ENCODE assay signal across 22 cellular contexts in the genomic region with DNA sequence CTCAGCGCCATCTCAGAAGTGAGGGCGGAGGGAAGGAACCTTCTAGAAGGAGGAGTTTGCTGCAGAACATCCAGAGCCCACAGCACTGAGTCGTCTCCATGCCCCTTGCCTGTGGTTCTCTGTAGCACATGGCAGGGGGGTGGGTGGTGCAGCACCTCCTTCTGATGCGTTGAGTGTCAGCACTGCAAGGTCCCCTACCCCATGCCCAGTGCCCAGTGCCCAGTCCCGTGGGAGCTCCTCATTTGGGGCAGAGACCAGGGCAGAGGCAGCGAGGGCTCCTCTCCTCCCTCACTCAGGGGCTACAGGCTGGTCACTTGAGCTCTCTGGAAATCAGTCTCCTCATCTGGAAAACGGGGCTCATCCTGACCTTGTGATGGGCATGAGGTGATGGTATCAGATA.
A peak's percentile ranks its signal among the peaks of the same experiment; 100 is the strongest.
DNase-seq lines count a peak whose midpoint lies in the region; ATAC-seq, FAIRE-seq and TF ChIP-seq lines count a peak whose summit lies in the region.
"Had no signal": no experiment of that assay in that cellular context is flagged by ENCODE, and none has a peak within 500 bp of the region (broad histone marks: within the 10 kb centered on the region; RNA-seq: fewer than 3 reads in every experiment).

No MANE protein-coding gene starts in this region.

- no peak for FAIRE-seq in urothelium cell line (lab: Jason Lieb, UNC)
- FAIRE-seq: G401.6 had no signal

- H3K36me3 ChIP-seq in thyroid gland, result no peaks in the 10 kb centered on the region
- H3K36me3 ChIP-seq: SJSA1 had no signal

- no peak overlapping the region for H3K4me3 ChIP-seq in thyroid gland (replicated peaks in 1 of 3)
- H3K4me3 ChIP-seq: PC-9, SJSA1 had no signal

- peak; percentile 69 for DNase-seq in cardiac septum (ENCODE audit: low spot score)
- DNase-seq in Right ventricle myocardium superior, result no peak
- peak; percentile 72 for DNase-seq in mesenteric fat pad (ENCODE audit: low spot score)
- peak; percentile 34 for DNase-seq in sciatic nerve (ENCODE audit: low spot score)
- peak; percentile 42 for DNase-seq in type B pancreatic cell (ENCODE audit: extremely low spot score, unreplicated experiment)
- no peak for DNase-seq in SW 1271 (lab: John Stamatoyannopoulos, UW)
- no peak for DNase-seq in thyroid gland
- DNase-seq in urothelium cell line (ENCODE audit: low spot score), result no peak
- DNase-seq: COR-L47; H7; Karpas-422; NCI-H1105; NCI-H1930; NCI-H2107; NCI-H446; NCI-H524 treated with DMSO at 0.1 percent for 48 hours; NCI-H82; NK-92 treated with Interleukin-12 subunit alpha and Interleukin-12 subunit beta, amount 100 ng/mL, for 24 hours; PC-9 had no signal

- TF ChIP-seq CTCF in type B pancreatic cell (conservative IDR thresholded peaks at IDR 0.05), result no peak
- TF ChIP-seq CTCF in thyroid gland (IDR thresholded peaks at IDR 0.05), result no peak

- no peaks in the 10 kb centered on the region for H3K9me3 Mint-ChIP-seq in type B pancreatic cell
- H3K9me3 Mint-ChIP-seq: CD4-positive, alpha-beta T cell had no signal

- H3K4me1 Mint-ChIP-seq in type B pancreatic cell (ENCODE audit: unreplicated experiment), result peaks cover 7% of the 10 kb centered on the region

- H3K27ac ChIP-seq in thyroid gland, result no peak overlapping the region
- H3K27ac ChIP-seq: PC-9, SJSA1 had no signal

- WGBS in thyroid gland, 2 donors, result 70 to 84% methylated on average over 4 to 5 of the region's 7 CpGs

- H3K27me3 ChIP-seq in thyroid gland, result no peaks in the 10 kb centered on the region
- H3K27me3 ChIP-seq: SJSA1 had no signal

- H3K36me3 Mint-ChIP-seq in type B pancreatic cell, result no peaks in the 10 kb centered on the region

- H3K9me3 ChIP-seq in thyroid gland, result no peaks in the 10 kb centered on the region
- H3K9me3 ChIP-seq: SJSA1 had no signal

- H3K4me1 ChIP-seq in thyroid gland, result peaks cover 18 to 27% of the 10 kb centered on the region in 2 donors
- H3K4me1 ChIP-seq: SJSA1 had no signal

- no peak overlapping the region for H3K4me3 Mint-ChIP-seq in type B pancreatic cell
- H3K4me3 Mint-ChIP-seq: CD4-positive, alpha-beta T cell had no signal

- no peaks in the 10 kb centered on the region for H3K27me3 Mint-ChIP-seq in type B pancreatic cell
- H3K27me3 Mint-ChIP-seq: CD4-positive, alpha-beta T cell had no signal

- H3K27ac Mint-ChIP-seq in type B pancreatic cell, result no peak overlapping the region
- H3K27ac Mint-ChIP-seq: CD4-positive, alpha-beta T cell had no signal

- ATAC-seq in Right ventricle myocardium superior (ENCODE audit: poor library complexity) (no peak), sciatic nerve (no peak)

- TF ChIP-seq POLR2A in thyroid gland (IDR thresholded peaks at IDR 0.05), result no peak

- intact Hi-C loops in cardiac septum (cut with DNase I), result no loop called here
- intact Hi-C loops in Right ventricle myocardium superior (cut with DNase I), result loop anchor here (10.0 kb wide), 1 partner anchor 47 kb away; no protein-coding TSS in a partner anchor
- intact Hi-C loops in sciatic nerve (cut with DNase I), result no loop called here
- intact Hi-C loops in thyroid gland (cut with DNase I), result no loop called here

Comparison
In these comparisons a context has a peak if more than half of its experiments do, and no peak if none do; other contexts are left out.
1. DNase-seq: peak in cardiac septum (single experiment), mesenteric fat pad (single experiment), sciatic nerve (single experiment) and type B pancreatic cell (single experiment); none in Right ventricle myocardium superior (single experiment), SW 1271 (0 of 2), thyroid gland (0 of 2) and urothelium cell line (single experiment).